ENCODE assay signal across 8 cellular contexts in the genomic region with DNA sequence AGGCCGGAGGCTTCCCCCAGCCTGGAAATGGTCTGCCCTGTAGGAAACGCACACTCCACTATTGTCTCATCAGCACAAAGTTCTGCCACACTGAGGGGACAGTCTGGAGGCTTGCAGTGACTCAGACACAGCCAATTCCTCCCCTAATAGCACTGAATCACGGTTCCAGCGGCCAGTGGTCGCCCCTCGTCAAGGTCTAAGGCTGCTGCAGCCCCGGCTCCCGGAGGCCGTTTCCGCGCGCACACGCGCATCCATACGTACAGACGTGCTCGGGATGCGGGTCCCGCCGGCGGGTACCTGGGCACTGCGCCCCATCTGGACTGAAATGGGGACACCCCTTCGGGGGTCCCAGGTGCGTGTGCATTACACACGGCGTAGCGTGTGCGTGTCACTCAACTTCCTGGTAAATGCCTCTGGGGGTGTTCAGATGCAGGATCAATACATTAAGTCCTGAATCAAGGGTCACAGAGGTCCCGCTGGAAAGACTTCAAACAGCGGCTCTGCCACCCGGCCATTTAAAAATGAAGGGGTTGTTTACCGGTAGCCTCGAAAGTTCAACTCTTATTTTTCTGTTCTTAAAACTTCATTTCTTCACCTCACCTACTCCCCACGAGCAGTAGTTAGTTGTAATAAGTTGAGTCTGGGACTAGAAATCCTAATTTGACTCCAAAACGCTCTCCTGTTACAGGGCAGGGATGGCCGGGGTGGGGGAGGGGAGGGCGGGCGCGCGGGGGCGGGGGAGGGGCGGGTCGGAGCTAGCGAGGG. TPM values are rescaled to one million over a fixed set of nuclear protein-coding genes. Genes with fewer than 3 reads are reported as not detected.
DNase-seq lines count a peak whose midpoint lies in the region; ATAC-seq and TF ChIP-seq lines count a peak whose summit lies in the region.

No MANE protein-coding gene starts in this region.

- ATAC-seq in HG03139 (IDR thresholded peaks at IDR 0.05; ENCODE audit: unreplicated experiment) (peak; percentile 8), memory B cell (ENCODE audit: low read depth) (no peak), HG03460 (IDR thresholded peaks at IDR 0.05; ENCODE audit: unreplicated experiment) (no peak)

- H3K27ac ChIP-seq in SJCRH30 = no peak overlapping the region
- H3K27ac ChIP-seq in testis = peak overlapping the region; percentile 91 to 98

- H3K27ac Mint-ChIP-seq in memory B cell = peak overlapping the region; percentile 92

- H3K4me3 ChIP-seq in SJCRH30 (peak overlapping the region; percentile 59), testis (peak overlapping the region; percentile 78 to 92)

- 1% methylated on average over 32 to 42 of the region's 44 CpGs for WGBS in testis, 2 donors

- H3K4me1 Mint-ChIP-seq in memory B cell = peaks cover 17% of the 10 kb centered on the region

- peaks cover 7% of the 10 kb centered on the region for H3K27me3 Mint-ChIP-seq in memory B cell

- intact Hi-C loops in testis (cut with DNase I; ENCODE audit: low total_unique reads) = no loop called here

- peaks cover 4% of the 10 kb centered on the region for H3K36me3 Mint-ChIP-seq in memory B cell

- H3K36me3 ChIP-seq in SJCRH30 = no peaks in the 10 kb centered on the region
- H3K36me3 ChIP-seq in testis (ENCODE audit: low read depth, missing control alignments) = no peaks in the 10 kb centered on the region

- H3K4me1 ChIP-seq in SJCRH30 (no peaks in the 10 kb centered on the region), testis (peaks cover 3% of the 10 kb centered on the region)

- no peaks in the 10 kb centered on the region for H3K9me3 ChIP-seq in SJCRH30 (replicated peaks)
- no peaks in the 10 kb centered on the region for H3K9me3 ChIP-seq in testis

- TF ChIP-seq CTCF in GM10266 (IDR thresholded peaks at IDR 0.05; ENCODE audit: control insufficient read depth, insufficient read depth, low read depth, missing control alignments) (no peak), testis (IDR thresholded peaks at IDR 0.05) (no peak)

- no peaks in the 10 kb centered on the region for H3K27me3 ChIP-seq in SJCRH30
- no peaks in the 10 kb centered on the region for H3K27me3 ChIP-seq in testis

- no peak for TF ChIP-seq POLR2A in testis (IDR thresholded peaks at IDR 0.05)

- peaks cover 1% of the 10 kb centered on the region for H3K9me3 Mint-ChIP-seq in memory B cell

- H3K4me3 Mint-ChIP-seq in memory B cell = peak overlapping the region; percentile 86

- DNase-seq in GM10266 (ENCODE audit: extremely low spot score) = peak; percentile 61
- DNase-seq in SJCRH30 = peak; percentile 13 to 32
- peak; percentile 81 for DNase-seq in ecto neural progenitor cell (ENCODE audit: low spot score)
- no peak for DNase-seq in memory B cell (ENCODE audit: low spot score in 2 of 2)
- DNase-seq in testis = peak; percentile 63
- DNase-seq in effector CD8-positive, alpha-beta T cell (lab: John Stamatoyannopoulos, UW) = no peak

RNA-seq across cellular contexts. Expression of a gene that starts 0.6 kb away (rescaled TPM):
- total RNA-seq in SJCRH30 (2014; rRNA removed; shearing (Covaris generic)) = 6.3 and 8.2 TPM in 2 replicates
- total RNA-seq in testis = 100 to 1,000 TPM; 189 to 212 TPM
- polyA plus RNA-seq in testis (ENCODE audit: insufficient read depth, low read depth, low replicate concordance) = 79.0 TPM

Comparison
In these comparisons a context has a peak if more than half of its experiments do, and no peak if none do; other contexts are left out.
1. DNase-seq: peak in GM10266 (single experiment), SJCRH30 (2 of 2), ecto neural progenitor cell (single experiment) and testis (single experiment); none in memory B cell (0 of 2) and effector CD8-positive, alpha-beta T cell (single experiment).
2. RNA of a gene that starts 0.6 kb away (total RNA-seq): 189 to 212 TPM in testis; 6.3 to 8.2 TPM in SJCRH30; every median in the first group is over 10 times any median in the second.